In genomic region chr5:78591972-78592700, GRCh38 we compare ENCODE assay signal across 10 cellular contexts. TPM values are rescaled to one million over a fixed set of nuclear protein-coding genes. Genes with fewer than 3 reads are reported as not detected.
DNase-seq lines count a peak whose midpoint lies in the region; ATAC-seq and TF ChIP-seq lines count a peak whose summit lies in the region.
"Had no signal": no experiment of that assay in that cellular context is flagged by ENCODE, and none has a peak within 500 bp of the region (broad histone marks: within the 10 kb centered on the region; RNA-seq: fewer than 3 reads in every experiment).

No MANE protein-coding gene starts in this region.

- peaks cover 46% of the 10 kb centered on the region for H3K79me2 ChIP-seq in smooth muscle cell (ENCODE audit: low read depth)

- H4K20me1 ChIP-seq in smooth muscle cell (ENCODE audit: low read depth): peaks cover 13% of the 10 kb centered on the region

- no peak for TF ChIP-seq POLR2A in gastrocnemius medialis (IDR thresholded peaks at IDR 0.05)

- peak overlapping the region; percentile 89 for H3K27ac ChIP-seq in smooth muscle cell (ENCODE audit: low read depth)
- H3K27ac ChIP-seq in gastrocnemius medialis: no peak overlapping the region

- H3K27me3 ChIP-seq in smooth muscle cell (ENCODE audit: low read depth) (no peaks in the 10 kb centered on the region), gastrocnemius medialis (no peaks in the 10 kb centered on the region)

- H3K4me3 ChIP-seq in smooth muscle cell (no peak overlapping the region), gastrocnemius medialis (no peak overlapping the region)

- DNase-seq in activated B cell treated with CpG ODN at 0.5 μM for 24 hours (no peak), smooth muscle cell (lab: John Stamatoyannopoulos, UW; ENCODE audit: unreplicated experiment) (no peak), amniotic stem cell (lab: John Stamatoyannopoulos, UW) (no peak), hippocampal formation (lab: John Stamatoyannopoulos, UW) (no peak), gastrocnemius medialis (no peak)
- no peak for DNase-seq in activated T-helper 1 cell treated with anti-CD3 and anti-CD28 coated beads, Interleukin-12 subunit alpha, Interleukin-12 subunit beta, Interleukin-2, Interleukin-4 antibody, amounts not matched to agents 30 ng/mL and 10 ng/mL and 1 ng/mL, durations not matched to agents 14 hours and 24 hours and 36 hours (ENCODE audit: low spot score)
- DNase-seq: activated naive CD4-positive, alpha-beta T cell; stimulated activated CD4-positive, alpha-beta T cell treated with anti-CD3 and anti-CD28 coated beads, Interleukin-4, amount 100 ng/mL, for 24 hours had no signal

- H3K36me3 ChIP-seq in smooth muscle cell (ENCODE audit: low read depth) (no peaks in the 10 kb centered on the region), gastrocnemius medialis (no peaks in the 10 kb centered on the region)

- WGBS in smooth muscle cell (ENCODE audit: low lambda C conversion rate): 71% methylated on average over 9 of the region's 9 CpGs

- H3K9ac ChIP-seq in smooth muscle cell (ENCODE audit: low read depth): peak overlapping the region; percentile 82

- peak overlapping the region; percentile 4 for H3K27ac Mint-ChIP-seq in activated B cell treated with CpG ODN at 0.5 μM for 24 hours
- H3K27ac Mint-ChIP-seq in activated T-helper 1 cell treated with anti-CD3 and anti-CD28 coated beads, Interleukin-12 subunit alpha, Interleukin-12 subunit beta, Interleukin-2, Interleukin-4 antibody, amounts not matched to agents 30 ng/mL and 10 ng/mL and 1 ng/mL, durations not matched to agents 14 hours and 24 hours and 36 hours: no peak overlapping the region

- H3K9me3 ChIP-seq in smooth muscle cell (replicated peaks; ENCODE audit: low read depth) (no peaks in the 10 kb centered on the region), gastrocnemius medialis (no peaks in the 10 kb centered on the region)

- POLR2A ChIA-PET in activated B cell treated with CpG ODN at 0.5 μM for 24 hours (lab: Charles Lee): no interaction called here

- TF ChIP-seq CTCF in activated B cell treated with CpG ODN at 0.5 μM for 24 hours (IDR thresholded peaks at IDR 0.05) (no peak), smooth muscle cell (IDR thresholded peaks at IDR 0.05; ENCODE audit: borderline replicate concordance, insufficient read depth, poor library complexity, severe bottlenecking) (no peak), gastrocnemius medialis (IDR thresholded peaks at IDR 0.05 in 4 of 5, conservative IDR thresholded peaks at IDR 0.05 in 1 of 5) (no peak)

- peak; percentile 68 for ATAC-seq in GM19025 (IDR thresholded peaks at IDR 0.05; ENCODE audit: low read depth, unreplicated experiment)
- ATAC-seq in HG02885 (IDR thresholded peaks at IDR 0.05; ENCODE audit: poor library complexity, unreplicated experiment): peak; percentile 75
- ATAC-seq in activated B cell treated with CpG ODN at 0.5 μM for 24 hours (ENCODE audit: low read depth): peak; percentile 31
- ATAC-seq in gastrocnemius medialis: no peak

- peaks cover 19% of the 10 kb centered on the region for H3K4me1 Mint-ChIP-seq in activated B cell treated with CpG ODN at 0.5 μM for 24 hours
- H3K4me1 Mint-ChIP-seq in activated T-helper 1 cell treated with anti-CD3 and anti-CD28 coated beads, Interleukin-12 subunit alpha, Interleukin-12 subunit beta, Interleukin-2, Interleukin-4 antibody, amounts not matched to agents 30 ng/mL and 10 ng/mL and 1 ng/mL, durations not matched to agents 14 hours and 24 hours and 36 hours (ENCODE audit: low read depth): no peaks in the 10 kb centered on the region

- peaks cover 26% of the 10 kb centered on the region for H3K4me1 ChIP-seq in smooth muscle cell (ENCODE audit: low read depth)
- peaks cover 47 to 58% of the 10 kb centered on the region in 2 donors for H3K4me1 ChIP-seq in gastrocnemius medialis

- H3K9me3 Mint-ChIP-seq in activated B cell treated with CpG ODN at 0.5 μM for 24 hours: no peaks in the 10 kb centered on the region
- H3K9me3 Mint-ChIP-seq in activated T-helper 1 cell treated with anti-CD3 and anti-CD28 coated beads, Interleukin-12 subunit alpha, Interleukin-12 subunit beta, Interleukin-2, Interleukin-4 antibody, amounts not matched to agents 30 ng/mL and 10 ng/mL and 1 ng/mL, durations not matched to agents 14 hours and 24 hours and 36 hours: no peaks in the 10 kb centered on the region

- no peak overlapping the region for H3K4me3 Mint-ChIP-seq in activated B cell treated with CpG ODN at 0.5 μM for 24 hours
- H3K4me3 Mint-ChIP-seq in activated T-helper 1 cell treated with anti-CD3 and anti-CD28 coated beads, Interleukin-12 subunit alpha, Interleukin-12 subunit beta, Interleukin-2, Interleukin-4 antibody, amounts not matched to agents 30 ng/mL and 10 ng/mL and 1 ng/mL, durations not matched to agents 14 hours and 24 hours and 36 hours: no peak overlapping the region

- H3K36me3 Mint-ChIP-seq in activated B cell treated with CpG ODN at 0.5 μM for 24 hours (ENCODE audit: low read depth): peaks cover 7% of the 10 kb centered on the region
- no peaks in the 10 kb centered on the region for H3K36me3 Mint-ChIP-seq in activated T-helper 1 cell treated with anti-CD3 and anti-CD28 coated beads, Interleukin-12 subunit alpha, Interleukin-12 subunit beta, Interleukin-2, Interleukin-4 antibody, amounts not matched to agents 30 ng/mL and 10 ng/mL and 1 ng/mL, durations not matched to agents 14 hours and 24 hours and 36 hours (ENCODE audit: low read depth)

- CTCF ChIA-PET in activated B cell treated with CpG ODN at 0.5 μM for 24 hours (lab: Charles Lee): no interaction called here

- in situ Hi-C loops in gastrocnemius medialis (cut with MboI; ENCODE audit: low sequenced_read_pairs in 4 of 4): no loop called here

- intact Hi-C loops in activated B cell treated with CpG ODN at 0.5 μM for 24 hours (cut with micrococcal nuclease) (no loop called here), gastrocnemius medialis (cut with DNase I; ENCODE audit: low total_unique reads) (loop anchor here (5.0 kb wide), 1 partner anchor 35 kb away; no protein-coding TSS in a partner anchor)
- intact Hi-C loops in activated T-helper 1 cell treated with anti-CD3 and anti-CD28 coated beads, Interleukin-12 subunit alpha, Interleukin-12 subunit beta, Interleukin-2, Interleukin-4 antibody, amounts not matched to agents 30 ng/mL and 10 ng/mL and 1 ng/mL, durations not matched to agents 14 hours and 24 hours and 36 hours (cut with micrococcal nuclease): no loop called here

- H3K27me3 Mint-ChIP-seq in activated B cell treated with CpG ODN at 0.5 μM for 24 hours: no peaks in the 10 kb centered on the region
- peaks cover 2% of the 10 kb centered on the region for H3K27me3 Mint-ChIP-seq in activated T-helper 1 cell treated with anti-CD3 and anti-CD28 coated beads, Interleukin-12 subunit alpha, Interleukin-12 subunit beta, Interleukin-2, Interleukin-4 antibody, amounts not matched to agents 30 ng/mL and 10 ng/mL and 1 ng/mL, durations not matched to agents 14 hours and 24 hours and 36 hours (ENCODE audit: insufficient read depth)

- peak overlapping the region; percentile 71 for H3K4me2 ChIP-seq in smooth muscle cell

- peaks cover 34% of the 10 kb centered on the region for H3F3A ChIP-seq in smooth muscle cell (ENCODE audit: low read depth)

- H2AFZ ChIP-seq in smooth muscle cell (ENCODE audit: low read depth): no peak overlapping the region

RNA-seq across cellular contexts. Expression of gene LHFPL2, which starts 56.4 kb away (rescaled TPM):
- total RNA-seq in activated B cell treated with CpG ODN at 0.5 μM for 24 hours: 11.0 and 12.0 TPM in 2 replicates
- 18.6 and 18.8 TPM in 2 replicates for total RNA-seq in smooth muscle cell
- 10.5 and 13.4 TPM in 2 replicates for polyA plus RNA-seq in smooth muscle cell
- 0.08 and 0.47 TPM in 2 replicates for total RNA-seq in activated T-helper 1 cell treated with anti-CD3 and anti-CD28 coated beads, Interleukin-12 subunit alpha, Interleukin-12 subunit beta, Interleukin-2, Interleukin-4 antibody, amounts not matched to agents 30 ng/mL and 10 ng/mL and 1 ng/mL, durations not matched to agents 14 hours and 24 hours and 36 hours
- 1 to 10 TPM; 3.4 to 4.7 (median 3.5) TPM for total RNA-seq in gastrocnemius medialis

Comparison
In these comparisons a context has a peak if more than half of its experiments do, and no peak if none do; other contexts are left out.
1. ATAC-seq: peak in GM19025 (single experiment), HG02885 (single experiment) and activated B cell treated with CpG ODN at 0.5 μM for 24 hours (single experiment); none in gastrocnemius medialis (0 of 2).